Comparison of ENCODE assay signal across 12 cellular contexts in genomic region chr10:80207768-80208385, GRCh38. TPM values are rescaled to one million over a fixed set of nuclear protein-coding genes. Genes with fewer than 3 reads are reported as not detected.
DNase-seq lines count a peak whose midpoint lies in the region; ATAC-seq, FAIRE-seq and TF ChIP-seq lines count a peak whose summit lies in the region.
"Had no signal": no experiment of that assay in that cellular context is flagged by ENCODE, and none has a peak within 500 bp of the region (broad histone marks: within the 10 kb centered on the region; RNA-seq: fewer than 3 reads in every experiment).

No MANE protein-coding gene starts in this region.

- no peak overlapping the region for H3K27ac Mint-ChIP-seq in GM23338
- peak overlapping the region in 2 of 7 donors; percentile 68 to 88 for H3K27ac Mint-ChIP-seq in CD4-positive, alpha-beta memory T cell
- H3K27ac Mint-ChIP-seq: activated B cell treated with CpG ODN at 0.5 μM for 24 hours; activated naive CD8-positive, alpha-beta T cell had no signal

- FAIRE-seq in kidney (lab: Jason Lieb, UNC) = no peak
- no peak for FAIRE-seq in small intestine (lab: Jason Lieb, UNC)

- peaks cover 4% of the 10 kb centered on the region; the same call in 1 of the 2 replicates for H3F3A ChIP-seq in GM23338 (replicated peaks; ENCODE audit: low read depth)

- H3K9me3 ChIP-seq in kidney (ENCODE audit: control insufficient read depth in 1 of 2, low read length in 2 of 2) (no peaks in the 10 kb centered on the region), small intestine (ENCODE audit: control insufficient read depth, low read depth) (no peaks in the 10 kb centered on the region)
- no peaks in the 10 kb centered on the region for H3K9me3 ChIP-seq in CD4-positive, alpha-beta memory T cell (ENCODE audit: control insufficient read depth in 1 of 2, low read length in 2 of 2)

- no peaks in the 10 kb centered on the region for H3K9me3 Mint-ChIP-seq in GM23338
- no peaks in the 10 kb centered on the region for H3K9me3 Mint-ChIP-seq in CD4-positive, alpha-beta memory T cell
- H3K9me3 Mint-ChIP-seq: activated B cell treated with CpG ODN at 0.5 μM for 24 hours had no signal

- H3K27ac ChIP-seq in GM23338 (ENCODE audit: low read depth) (no peak overlapping the region), kidney (ENCODE audit: low read depth in 2 of 2, low read length in 2 of 2) (peak overlapping the region; percentile 98 to 99), small intestine (ENCODE audit: low read depth in 1 of 2, low read length in 1 of 2) (peak overlapping the region; percentile 99)
- H3K27ac ChIP-seq in CD4-positive, alpha-beta memory T cell (ENCODE audit: low read depth, low read length) = no peak overlapping the region

- peak overlapping the region; percentile 97 for H2AFZ ChIP-seq in GM23338

- H4K20me1 ChIP-seq in GM23338 (replicated peaks; ENCODE audit: insufficient read depth) = peaks cover 7% of the 10 kb centered on the region; the same call in 1 of the 2 replicates

- 63 to 72% (median 65%) methylated on average over 15 of the region's 15 CpGs for WGBS in small intestine, 3 donors

- H3K4me1 ChIP-seq in GM23338 (ENCODE audit: insufficient read depth) = peaks cover 34% of the 10 kb centered on the region
- peaks cover 25 to 33% of the 10 kb centered on the region in 2 donors for H3K4me1 ChIP-seq in kidney (ENCODE audit: control insufficient read depth in 1 of 2, insufficient read depth in 1 of 2, low read depth in 1 of 2, low read length in 2 of 2)
- H3K4me1 ChIP-seq in small intestine (ENCODE audit: control insufficient read depth in 2 of 2, insufficient read depth in 1 of 2, low read depth in 1 of 2, low read length in 1 of 2) = peaks cover 0 to 2% of the 10 kb centered on the region in 2 donors
- peaks cover 32% of the 10 kb centered on the region for H3K4me1 ChIP-seq in CD4-positive, alpha-beta memory T cell (ENCODE audit: insufficient read depth, low read length)

- H3K79me2 ChIP-seq in GM23338 (replicated peaks; ENCODE audit: insufficient read depth) = peaks cover 14% of the 10 kb centered on the region

- H3K36me3 ChIP-seq in GM23338 (ENCODE audit: insufficient read depth) = no peaks in the 10 kb centered on the region
- H3K36me3 ChIP-seq in kidney (ENCODE audit: control insufficient read depth in 1 of 2, insufficient read depth in 2 of 2, low read length in 2 of 2) = no peaks in the 10 kb centered on the region
- no peaks in the 10 kb centered on the region for H3K36me3 ChIP-seq in small intestine (ENCODE audit: control insufficient read depth in 2 of 2, insufficient read depth in 2 of 2, low read length in 2 of 2)
- H3K36me3 ChIP-seq in CD4-positive, alpha-beta memory T cell (ENCODE audit: insufficient read depth, low read length) = no peaks in the 10 kb centered on the region

- TF ChIP-seq CTCF in GM23338 (conservative IDR thresholded peaks at IDR 0.05; ENCODE audit: low read depth in 2 of 2) = no peak
- TF ChIP-seq CTCF in astrocyte of the cerebellum (IDR thresholded peaks at IDR 0.05; ENCODE audit: low read depth, low read length, missing control alignments) = no peak
- no peak for TF ChIP-seq CTCF in kidney (IDR thresholded peaks at IDR 0.05; ENCODE audit: borderline replicate concordance, extremely low read depth, insufficient read depth)

- peaks cover 19% of the 10 kb centered on the region for H3K27me3 Mint-ChIP-seq in GM23338 (ENCODE audit: insufficient read depth, low read depth, poor library complexity)
- H3K27me3 Mint-ChIP-seq in CD4-positive, alpha-beta memory T cell = peaks cover 0 to 1% of the 10 kb centered on the region in 2 donors
- H3K27me3 Mint-ChIP-seq: activated B cell treated with CpG ODN at 0.5 μM for 24 hours; activated naive CD8-positive, alpha-beta T cell had no signal

- no peaks in the 10 kb centered on the region for H3K36me3 Mint-ChIP-seq in GM23338 (ENCODE audit: low read depth)
- peaks cover 3 to 16% of the 10 kb centered on the region in 2 donors for H3K36me3 Mint-ChIP-seq in CD4-positive, alpha-beta memory T cell
- H3K36me3 Mint-ChIP-seq: activated naive CD8-positive, alpha-beta T cell had no signal

- DNase-seq in GM23338 (ENCODE audit: low spot score) = no peak
- DNase-seq in astrocyte of the cerebellum (ENCODE audit: low read depth) = no peak
- DNase-seq in kidney = no peak
- DNase-seq in small intestine = no peak
- DNase-seq in CD4-positive, alpha-beta memory T cell = no peak
- DNase-seq in NCI-H748 (lab: John Stamatoyannopoulos, UW; ENCODE audit: unreplicated experiment) = no peak
- no peak for DNase-seq in NCI-H1417 treated with DMSO at 0.1 percent for 48 hours (lab: John Stamatoyannopoulos, UW)
- DNase-seq: activated B cell treated with CpG ODN at 0.5 μM for 24 hours; DND-41; stimulated activated naive CD4-positive, alpha-beta T cell had no signal

- CTCF ChIA-PET in CD4-positive, alpha-beta memory T cell (lab: Charles Lee; ENCODE audit: partially characterized antibody) = interaction anchor here (1.4 to 2.9 kb wide), 3 partner anchors 15 to 63 kb away, joined by 3 to 10 read pairs (median 7); no protein-coding TSS in a partner anchor

- peak overlapping the region; percentile 58; the same call in 2 of the 3 replicates for H3K4me3 Mint-ChIP-seq in GM23338
- no peak overlapping the region for H3K4me3 Mint-ChIP-seq in CD4-positive, alpha-beta memory T cell
- H3K4me3 Mint-ChIP-seq: activated B cell treated with CpG ODN at 0.5 μM for 24 hours; activated naive CD8-positive, alpha-beta T cell had no signal

- in situ Hi-C loops in astrocyte of the cerebellum (cut with HindIII; ENCODE audit: low sequenced_read_pairs) = loop anchor here (5.0 kb wide), 1 partner anchor 66 kb away; no protein-coding TSS in a partner anchor

- H3K9ac ChIP-seq in kidney (ENCODE audit: low read length in 2 of 2) = peak overlapping the region; percentile 48 to 97

- POLR2A ChIA-PET in CD4-positive, alpha-beta memory T cell (lab: Charles Lee; ENCODE audit: partially characterized antibody) = interaction anchor here (1.2 to 4.4 kb wide), 3 partner anchors 12 to 64 kb away, joined by 4 to 26 read pairs (median 12); no protein-coding TSS in a partner anchor

- no peaks in the 10 kb centered on the region for H3K9me2 ChIP-seq in GM23338 (ENCODE audit: insufficient read depth)

- intact Hi-C loops in kidney (cut with DNase I) = loop anchor here (10.0 kb wide), 1 partner anchor 53 kb away; no protein-coding TSS in a partner anchor
- intact Hi-C loops in CD4-positive, alpha-beta memory T cell (cut with micrococcal nuclease) = loop anchor here (5.0 kb wide), 1 partner anchor 244 kb away; the partner anchor contains the start of gene TSPAN14

- peaks cover 31% of the 10 kb centered on the region for H3K27me3 ChIP-seq in GM23338 (ENCODE audit: insufficient read depth)
- H3K27me3 ChIP-seq in small intestine (ENCODE audit: control insufficient read depth in 2 of 2, insufficient read depth in 2 of 2, low read length in 2 of 2) = no peaks in the 10 kb centered on the region
- H3K27me3 ChIP-seq in CD4-positive, alpha-beta memory T cell (ENCODE audit: insufficient read depth, low read length) = no peaks in the 10 kb centered on the region

- ATAC-seq in GM23338 (peak; percentile 1; the same call in 1 of the 3 replicates), HG03469 (IDR thresholded peaks at IDR 0.05; ENCODE audit: unreplicated experiment) (no peak)

- peaks cover 45% of the 10 kb centered on the region for H3K4me1 Mint-ChIP-seq in GM23338
- H3K4me1 Mint-ChIP-seq in CD4-positive, alpha-beta memory T cell = peaks cover 20 to 36% (median 32%) of the 10 kb centered on the region in 4 donors

- H3K4me3 ChIP-seq in GM23338 = peak overlapping the region; percentile 73
- peak overlapping the region; percentile 25 for H3K4me3 ChIP-seq in astrocyte of the cerebellum (ENCODE audit: low read depth, low read length)
- H3K4me3 ChIP-seq in kidney (ENCODE audit: low read length in 2 of 2) = peak overlapping the region; percentile 34 to 57
- peak overlapping the region in 1 of 2 donors; percentile 55 for H3K4me3 ChIP-seq in small intestine (ENCODE audit: low read depth in 1 of 2, low read length in 2 of 2)
- H3K4me3 ChIP-seq in CD4-positive, alpha-beta memory T cell (ENCODE audit: low read length in 2 of 2) = no peak overlapping the region

- peak overlapping the region; percentile 88 for H3K4me2 ChIP-seq in GM23338

TF ChIP-seq in GM23338, 12 proteins besides CTCF, POLR2A, EP300 and RAD21 (continues in another document):
- TF ChIP-seq, protein P1, sequence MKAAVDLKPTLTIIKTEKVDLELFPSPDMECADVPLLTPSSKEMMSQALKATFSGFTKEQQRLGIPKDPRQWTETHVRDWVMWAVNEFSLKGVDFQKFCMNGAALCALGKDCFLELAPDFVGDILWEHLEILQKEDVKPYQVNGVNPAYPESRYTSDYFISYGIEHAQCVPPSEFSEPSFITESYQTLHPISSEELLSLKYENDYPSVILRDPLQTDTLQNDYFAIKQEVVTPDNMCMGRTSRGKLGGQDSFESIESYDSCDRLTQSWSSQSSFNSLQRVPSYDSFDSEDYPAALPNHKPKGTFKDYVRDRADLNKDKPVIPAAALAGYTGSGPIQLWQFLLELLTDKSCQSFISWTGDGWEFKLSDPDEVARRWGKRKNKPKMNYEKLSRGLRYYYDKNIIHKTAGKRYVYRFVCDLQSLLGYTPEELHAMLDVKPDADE (IDR thresholded peaks at IDR 0.05) = no peak
- TF ChIP-seq POLR2AphosphoS5 (IDR thresholded peaks at IDR 0.05; ENCODE audit: low read depth) (no peak), EZH2 (IDR thresholded peaks at IDR 0.05; ENCODE audit: low read depth, unreplicated experiment) (no peak), ZNF331 (CRISPR knock-in tag; IDR thresholded peaks at IDR 0.05; ENCODE audit: low read depth) (no peak), EZH2phosphoT487 (IDR thresholded peaks at IDR 0.05; ENCODE audit: unreplicated experiment) (no peak)

RNA-seq across cellular contexts. Expression of gene ANXA11, which starts 2.5 kb away (rescaled TPM):
- total RNA-seq in GM23338 (2014; rRNA removed; shearing (Covaris generic)) = 38.9 and 42.3 TPM in 2 replicates
- polyA plus RNA-seq in GM23338 (2016; fragmentation: Nextera tagmentation; extraction: Ambion mirVana) (70.0 and 73.7 TPM in 2 replicates), kidney (ENCODE audit: insufficient read depth, low read depth, low replicate concordance) (543 TPM), small intestine (100 to 1,000 TPM; 142 to 363 (median 277) TPM)
- 435 TPM for total RNA-seq in kidney
- 100 to 1,000 TPM; 202 to 211 TPM for total RNA-seq in CD4-positive, alpha-beta memory T cell
- 100 to 1,000 TPM; 173 to 342 TPM for polyA plus RNA-seq in CD4-positive, alpha-beta memory T cell

Comparison
In these comparisons a context has a peak if more than half of its experiments do, and no peak if none do; other contexts are left out.
1. H3K27ac ChIP-seq: peak in kidney (2 of 2) and small intestine (2 of 2); none in GM23338 (single experiment) and CD4-positive, alpha-beta memory T cell (single experiment).
2. H3K4me3 ChIP-seq: peak in GM23338 (single experiment), astrocyte of the cerebellum (single experiment) and kidney (2 of 2); none in CD4-positive, alpha-beta memory T cell (0 of 2).